Comparison of ENCODE assay signal across 21 cellular contexts in genomic region chr12:63064080-63064479, GRCh38.
A peak's percentile ranks its signal among the peaks of the same experiment; 100 is the strongest.
DNase-seq lines count a peak whose midpoint lies in the region; TF ChIP-seq lines count a peak whose summit lies in the region.
"Had no signal": no experiment of that assay in that cellular context is flagged by ENCODE, and none has a peak within 500 bp of the region (broad histone marks: within the 10 kb centered on the region; RNA-seq: fewer than 3 reads in every experiment).

No MANE protein-coding gene starts in this region.

- TF ChIP-seq CTCF in osteocyte (IDR thresholded peaks at IDR 0.05) (no peak), BE2C (IDR thresholded peaks at IDR 0.05; ENCODE audit: low read depth, low read length) (no peak)

- DNase-seq in GM03348 (ENCODE audit: low spot score) (peak; percentile 62), SK-N-MC (ENCODE audit: low read depth, low spot score) (peak; percentile 62), fibroblast of gingiva (ENCODE audit: low read depth) (peak; percentile 59), osteocyte (ENCODE audit: extremely low spot score, unreplicated experiment) (no peak), BE2C (no peak), NCI-H128 (lab: John Stamatoyannopoulos, UW; ENCODE audit: unreplicated experiment) (no peak), hypothalamus (lab: John Stamatoyannopoulos, UW) (no peak), erythroblast (lab: John Stamatoyannopoulos, UW) (no peak)
- DNase-seq: activated CD4-positive, alpha-beta T cell treated with anti-CD3 and anti-CD28 coated beads for 1 hour; activated naive CD4-positive, alpha-beta T cell treated with anti-CD3 and anti-CD28 coated beads, Interleukin-2, amount 50 U/mL, for 16 hours; CD4-positive, alpha-beta T cell; DND-41; H9; left colon; NCI-H1092; NK-92 treated with Interleukin-12 subunit alpha and Interleukin-12 subunit beta, amount 100 ng/mL, for 24 hours; occipital lobe; Right ventricle myocardium superior; stimulated activated CD4-positive, alpha-beta T cell treated with anti-CD3 and anti-CD28 coated beads, Interleukin-4, amount 100 ng/mL, for 24 hours had no signal

- H3K4me3 Mint-ChIP-seq in osteocyte (ENCODE audit: unreplicated experiment): no peak overlapping the region
- H3K4me3 Mint-ChIP-seq: CD4-positive, alpha-beta T cell; central memory CD8-positive, alpha-beta T cell; H9 had no signal

- H3K36me3 Mint-ChIP-seq in osteocyte (ENCODE audit: unreplicated experiment): no peaks in the 10 kb centered on the region

- peak overlapping the region; percentile 56 for H3K27ac Mint-ChIP-seq in osteocyte (ENCODE audit: unreplicated experiment)
- H3K27ac Mint-ChIP-seq: CD4-positive, alpha-beta T cell; H9 had no signal

- no peaks in the 10 kb centered on the region for H3K27me3 Mint-ChIP-seq in osteocyte (ENCODE audit: unreplicated experiment)
- H3K27me3 Mint-ChIP-seq: CD4-positive, alpha-beta T cell had no signal

- H3K4me1 ChIP-seq in BE2C: 0 out of 2 replicates have a peak, but pooled peaks cover 3% of the 10 kb centered on the region

- H3K9me3 Mint-ChIP-seq in osteocyte (ENCODE audit: unreplicated experiment): no peaks in the 10 kb centered on the region
- H3K9me3 Mint-ChIP-seq: CD4-positive, alpha-beta T cell; central memory CD8-positive, alpha-beta T cell; H9 had no signal

- H3K9ac ChIP-seq in SK-N-MC (ENCODE audit: insufficient read length): no peak overlapping the region

- peaks cover 26% of the 10 kb centered on the region for H3K4me1 Mint-ChIP-seq in osteocyte (ENCODE audit: unreplicated experiment)
- H3K4me1 Mint-ChIP-seq: central memory CD8-positive, alpha-beta T cell had no signal

- no peak for TF ChIP-seq POLR2A in erythroblast (IDR thresholded peaks at IDR 0.05; ENCODE audit: low read length)

- peak overlapping the region; percentile 52; the same call in 1 of the 2 replicates for H3K27ac ChIP-seq in SK-N-MC
- H3K27ac ChIP-seq: thoracic aorta had no signal

- no peaks in the 10 kb centered on the region for H3K27me3 ChIP-seq in BE2C

- H3K4me3 ChIP-seq in SK-N-MC (peak overlapping the region; percentile 13; the same call in 1 of the 2 replicates), BE2C (ENCODE audit: low read depth, low read length) (no peak overlapping the region)
- H3K4me3 ChIP-seq: thoracic aorta had no signal

- H3K36me3 ChIP-seq in SK-N-MC (ENCODE audit: insufficient read depth, low read length) (no peaks in the 10 kb centered on the region), BE2C (no peaks in the 10 kb centered on the region)
- H3K36me3 ChIP-seq: thoracic aorta had no signal

- H3K9me3 ChIP-seq in SK-N-MC (ENCODE audit: low read depth, low read length) (no peaks in the 10 kb centered on the region), BE2C (no peaks in the 10 kb centered on the region)
- H3K9me3 ChIP-seq: thoracic aorta had no signal

Comparison
In these comparisons a context has a peak if more than half of its experiments do, and no peak if none do; other contexts are left out.
1. DNase-seq: peak in GM03348 (single experiment), SK-N-MC (single experiment) and fibroblast of gingiva (single experiment); none in osteocyte (single experiment), BE2C (single experiment), NCI-H128 (single experiment), hypothalamus (0 of 51) and erythroblast (0 of 2).